15 cellular contexts compared by ENCODE assay signal in genomic region chr21:35017256-35017655, GRCh38. TPM values are rescaled to one million over a fixed set of nuclear protein-coding genes. Genes with fewer than 3 reads are reported as not detected.
A peak's percentile ranks its signal among the peaks of the same experiment; 100 is the strongest.
DNase-seq lines count a peak whose midpoint lies in the region; ATAC-seq and TF ChIP-seq lines count a peak whose summit lies in the region.
"Had no signal": no experiment of that assay in that cellular context is flagged by ENCODE, and none has a peak within 500 bp of the region (broad histone marks: within the 10 kb centered on the region; RNA-seq: fewer than 3 reads in every experiment).

No MANE protein-coding gene starts in this region.

- TF ChIP-seq CTCF in DND-41 (IDR thresholded peaks at IDR 0.05; ENCODE audit: borderline replicate concordance, extremely low read depth, low read length, poor library complexity, severe bottlenecking): no peak

- peak; percentile 50 for DNase-seq in activated CD8-positive, alpha-beta memory T cell treated with anti-CD3 and anti-CD28 coated beads for 24 hours
- no peak for DNase-seq in activated CD8-positive, alpha-beta memory T cell treated with anti-CD3 and anti-CD28 coated beads, Interleukin-2, amount 50 U/mL, for 48 hours
- DNase-seq in DND-41 (no peak), kidney tubule cell (ENCODE audit: low spot score) (no peak)
- DNase-seq in stimulated activated CD8-positive, alpha-beta memory T cell treated with anti-CD3 and anti-CD28 coated beads, Interleukin-4, amount 100 ng/mL, for 48 hours: peak; percentile 20
- no peak for DNase-seq in stimulated activated CD4-positive, alpha-beta T cell treated with anti-CD3 and anti-CD28 coated beads, Interleukin-4, amount 100 ng/mL, for 1 hour
- DNase-seq: HFFc6; NCI-H1436; NCI-H2081; NCI-H2227 treated with DMSO at 0.1 percent for 48 hours; NCI-H526; NK-92 treated with Interleukin-12 subunit alpha and Interleukin-12 subunit beta, amount 100 ng/mL, for 24 hours had no signal

- ATAC-seq in DND-41 (ENCODE audit: insufficient read depth, low read depth) (no peak), HG02588 (IDR thresholded peaks at IDR 0.05; ENCODE audit: unreplicated experiment) (no peak)
- no peak for ATAC-seq in activated T-helper 17 cell treated with anti-CD3 and anti-CD28 coated beads, Interleukin-2, amount 50 U/mL, for 72 hours (replicated peaks)

- H3K36me3 ChIP-seq in DND-41 (ENCODE audit: insufficient read depth, low read length): peaks cover 72% of the 10 kb centered on the region

- no peaks in the 10 kb centered on the region for H3K9me3 ChIP-seq in DND-41 (ENCODE audit: insufficient read depth, low read length, severe bottlenecking)

- no peak overlapping the region for H2AFZ ChIP-seq in DND-41 (ENCODE audit: low read depth, low read length)

- H3K4me1 ChIP-seq in DND-41 (ENCODE audit: insufficient read depth, low read length): peaks cover 97% of the 10 kb centered on the region

- peaks cover 100% of the 10 kb centered on the region for H3K79me2 ChIP-seq in DND-41 (ENCODE audit: insufficient read depth, low read length)

- H4K20me1 ChIP-seq in DND-41 (ENCODE audit: insufficient read depth, low read length): peaks cover 16% of the 10 kb centered on the region; the same call in 1 of the 2 replicates

- no peaks in the 10 kb centered on the region for H3K27me3 ChIP-seq in DND-41 (ENCODE audit: insufficient read depth, low read length, poor library complexity)

- no peaks in the 10 kb centered on the region for H3K27me3 Mint-ChIP-seq in activated T-helper 17 cell treated with anti-CD3 and anti-CD28 coated beads, Interleukin-2, amount 50 U/mL, for 72 hours

- no peak overlapping the region for H3K4me3 ChIP-seq in DND-41 (ENCODE audit: low read depth in 1 of 2, low read length in 2 of 2)

- peaks cover 80% of the 10 kb centered on the region for H3K4me1 Mint-ChIP-seq in activated T-helper 17 cell treated with anti-CD3 and anti-CD28 coated beads, Interleukin-2, amount 50 U/mL, for 72 hours

- no peaks in the 10 kb centered on the region for H3K9me3 Mint-ChIP-seq in activated T-helper 17 cell treated with anti-CD3 and anti-CD28 coated beads, Interleukin-2, amount 50 U/mL, for 72 hours
- H3K9me3 Mint-ChIP-seq: HFFc6 had no signal

- peak overlapping the region; percentile 69 for H3K4me3 Mint-ChIP-seq in activated T-helper 17 cell treated with anti-CD3 and anti-CD28 coated beads, Interleukin-2, amount 50 U/mL, for 72 hours
- H3K4me3 Mint-ChIP-seq: HFFc6 had no signal

- peak overlapping the region; percentile 77 for H3K27ac Mint-ChIP-seq in activated T-helper 17 cell treated with anti-CD3 and anti-CD28 coated beads, Interleukin-2, amount 50 U/mL, for 72 hours
- H3K27ac Mint-ChIP-seq: HFFc6 had no signal

- peaks cover 5% of the 10 kb centered on the region for H3K36me3 Mint-ChIP-seq in activated T-helper 17 cell treated with anti-CD3 and anti-CD28 coated beads, Interleukin-2, amount 50 U/mL, for 72 hours (ENCODE audit: low read depth)

- H3K9ac ChIP-seq in DND-41 (ENCODE audit: low read depth, low read length): no peak overlapping the region; the same call in 1 of the 2 replicates

- peak overlapping the region; percentile 94 for H3K27ac ChIP-seq in DND-41 (ENCODE audit: low read length)
- H3K27ac ChIP-seq: HL-60 had no signal

- no peak overlapping the region; the same call in 1 of the 2 replicates for H3K4me2 ChIP-seq in DND-41 (ENCODE audit: insufficient read depth, low read length)

RNA-seq across cellular contexts. Expression of gene RUNX1, which starts 31.8 kb away (rescaled TPM):
- 100 to 1,000 TPM; 112 to 136 TPM for total RNA-seq in activated T-helper 17 cell treated with anti-CD3 and anti-CD28 coated beads, Interleukin-2, amount 50 U/mL, for 72 hours

Comparison
In these comparisons a context has a peak if more than half of its experiments do, and no peak if none do; other contexts are left out.
1. DNase-seq: peak in activated CD8-positive, alpha-beta memory T cell treated with anti-CD3 and anti-CD28 coated beads for 24 hours (single experiment) and stimulated activated CD8-positive, alpha-beta memory T cell treated with anti-CD3 and anti-CD28 coated beads, Interleukin-4, amount 100 ng/mL, for 48 hours (single experiment); none in activated CD8-positive, alpha-beta memory T cell treated with anti-CD3 and anti-CD28 coated beads, Interleukin-2, amount 50 U/mL, for 48 hours (single experiment), DND-41 (single experiment), kidney tubule cell (single experiment) and stimulated activated CD4-positive, alpha-beta T cell treated with anti-CD3 and anti-CD28 coated beads, Interleukin-4, amount 100 ng/mL, for 1 hour (single experiment).